ENCODE assay signal across 12 cellular contexts in the genomic region with DNA sequence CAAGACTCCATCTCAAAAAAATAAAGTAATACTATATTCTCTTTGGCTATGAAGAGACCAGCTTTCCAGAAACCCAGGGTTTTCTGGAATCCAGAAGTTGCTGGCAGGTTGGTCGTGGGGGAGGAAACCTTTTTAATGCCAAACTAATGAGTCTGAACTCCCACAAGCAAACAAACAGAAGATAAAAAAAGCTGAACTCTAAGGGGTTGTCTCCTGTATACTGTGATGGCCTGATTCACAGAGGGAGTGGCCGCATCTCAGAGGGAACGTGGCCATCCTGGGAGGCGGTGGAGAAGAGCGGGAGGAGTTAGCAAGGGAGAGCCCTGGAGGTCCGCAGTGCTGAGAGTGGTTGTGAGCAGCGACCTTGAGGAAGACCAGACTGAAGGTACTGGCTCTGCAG. TPM values are rescaled to one million over a fixed set of nuclear protein-coding genes. Genes with fewer than 3 reads are reported as not detected.
DNase-seq lines count a peak whose midpoint lies in the region; TF ChIP-seq lines count a peak whose summit lies in the region.
"Had no signal": no experiment of that assay in that cellular context is flagged by ENCODE, and none has a peak within 500 bp of the region (broad histone marks: within the 10 kb centered on the region; RNA-seq: fewer than 3 reads in every experiment).

No MANE protein-coding gene starts in this region.

- H3K4me1 Mint-ChIP-seq in CD14-positive monocyte: peaks cover 38% of the 10 kb centered on the region

- H3K4me1 ChIP-seq in GM23248 (ENCODE audit: insufficient read depth): peaks cover 50% of the 10 kb centered on the region
- H3K4me1 ChIP-seq in SJSA1 (replicated peaks): peaks cover 63% of the 10 kb centered on the region
- H3K4me1 ChIP-seq in fibroblast of lung (ENCODE audit: control insufficient read depth, extremely low read depth, insufficient read depth, low read length): peaks cover 23% of the 10 kb centered on the region
- peaks cover 6% of the 10 kb centered on the region for H3K4me1 ChIP-seq in HAP-1

- peak overlapping the region; percentile 3; the same call in 1 of the 2 replicates for H3K27ac ChIP-seq in GM23248
- H3K27ac ChIP-seq in SJSA1: peak overlapping the region; percentile 63
- H3K27ac ChIP-seq in fibroblast of lung (ENCODE audit: insufficient read depth, low read length): peak overlapping the region; percentile 2
- H3K27ac ChIP-seq: WERI-Rb-1 had no signal

- H2AFZ ChIP-seq in GM23248 (no peak overlapping the region), fibroblast of lung (ENCODE audit: low read length) (no peak overlapping the region)

- 60 to 68% methylated on average over 7 of the region's 7 CpGs for WGBS in GM23248 (ENCODE audit: low coverage in 1 of 2, low lambda C conversion rate in 2 of 2, missing lambda C conversion rate in 2 of 2), 2 experiments

- intact Hi-C loops in CD14-positive monocyte (cut with micrococcal nuclease): no loop called here

- H3K79me2 ChIP-seq in GM23248 (ENCODE audit: insufficient read depth) (peaks cover 94% of the 10 kb centered on the region), fibroblast of lung (ENCODE audit: control insufficient read depth, insufficient read depth, low read length) (peaks cover 42% of the 10 kb centered on the region)

- H3K9me3 ChIP-seq in GM23248 (ENCODE audit: low read depth) (no peaks in the 10 kb centered on the region), SJSA1 (replicated peaks) (no peaks in the 10 kb centered on the region), fibroblast of lung (ENCODE audit: control insufficient read depth, insufficient read depth, low read depth, low read length) (no peaks in the 10 kb centered on the region), HAP-1 (no peaks in the 10 kb centered on the region)

- H3K27me3 Mint-ChIP-seq in CD14-positive monocyte (ENCODE audit: low read depth in 3 of 3): no peaks in the 10 kb centered on the region
- H3K27me3 Mint-ChIP-seq: CD4-positive, alpha-beta memory T cell had no signal

- no peaks in the 10 kb centered on the region for H3K36me3 Mint-ChIP-seq in CD14-positive monocyte
- H3K36me3 Mint-ChIP-seq: CD4-positive, alpha-beta memory T cell had no signal

- H3K4me2 ChIP-seq in GM23248 (ENCODE audit: unreplicated experiment): peak overlapping the region; percentile 16
- no peak overlapping the region for H3K4me2 ChIP-seq in fibroblast of lung (ENCODE audit: extremely low read depth, insufficient read depth, low read length)

- H3K36me3 ChIP-seq in GM23248 (ENCODE audit: low read depth) (no peaks in the 10 kb centered on the region), SJSA1 (no peaks in the 10 kb centered on the region), fibroblast of lung (ENCODE audit: control insufficient read depth, insufficient read depth, low read length) (no peaks in the 10 kb centered on the region), HAP-1 (replicated peaks) (no peaks in the 10 kb centered on the region)
- H3K36me3 ChIP-seq: WERI-Rb-1 had no signal

- H3K27ac Mint-ChIP-seq in CD14-positive monocyte: no peak overlapping the region
- H3K27ac Mint-ChIP-seq: CD4-positive, alpha-beta memory T cell had no signal

- no peaks in the 10 kb centered on the region for H3K9me2 ChIP-seq in GM23248 (ENCODE audit: insufficient read depth)

- H4K20me1 ChIP-seq in GM23248 (ENCODE audit: insufficient read depth) (no peaks in the 10 kb centered on the region), fibroblast of lung (ENCODE audit: control insufficient read depth, extremely low read depth, insufficient read depth, low read length) (peaks cover 2% of the 10 kb centered on the region)

- DNase-seq in GM23248 (peak; percentile 57), SJSA1 (ENCODE audit: low read depth in 1 of 2, low spot score in 2 of 2) (peak; percentile 90 to 91), fibroblast of lung (ENCODE audit: low read depth in 2 of 2) (peak; percentile 61 to 91), renal cortical epithelial cell (ENCODE audit: low read depth) (peak; percentile 87), HAP-1 (ENCODE audit: low spot score in 2 of 2) (no peak), germinal center (ENCODE audit: low spot score) (no peak), ACHN (no peak), CD14-positive monocyte (ENCODE audit: low spot score) (no peak)
- DNase-seq: CD4-positive, alpha-beta memory T cell; NCI-H526 treated with DMSO at 0.1 percent for 48 hours; SHP77 treated with DMSO at 0.1 percent for 48 hours; WERI-Rb-1 had no signal

- no peak overlapping the region for H3K9ac ChIP-seq in GM23248
- no peak overlapping the region for H3K9ac ChIP-seq in fibroblast of lung (ENCODE audit: insufficient read depth, low read length)

- no peaks in the 10 kb centered on the region for H3K9me3 Mint-ChIP-seq in CD14-positive monocyte
- H3K9me3 Mint-ChIP-seq: CD4-positive, alpha-beta memory T cell had no signal

- in situ Hi-C loops in GM23248 (cut with MboI): no loop called here
- in situ Hi-C loops in HAP-1 (cut with MboI; ENCODE audit: low sequenced_read_pairs): no loop called here
- in situ Hi-C loops in ACHN (cut with HindIII; ENCODE audit: low pct_ligation_motif_present, low pct_unique_long_range_greater_than_20kb, low sequenced_read_pairs): no loop called here

- no peak overlapping the region for H3K4me3 Mint-ChIP-seq in CD14-positive monocyte
- H3K4me3 Mint-ChIP-seq: CD4-positive, alpha-beta memory T cell had no signal

- peaks cover 39% of the 10 kb centered on the region for H3F3A ChIP-seq in GM23248 (ENCODE audit: insufficient read depth)

- no peaks in the 10 kb centered on the region for H3K27me3 ChIP-seq in GM23248 (replicated peaks; ENCODE audit: insufficient read depth)
- H3K27me3 ChIP-seq in SJSA1 (replicated peaks): no peaks in the 10 kb centered on the region
- H3K27me3 ChIP-seq in fibroblast of lung (ENCODE audit: control insufficient read depth, insufficient read depth, low read length): no peaks in the 10 kb centered on the region
- no peaks in the 10 kb centered on the region for H3K27me3 ChIP-seq in HAP-1 (ENCODE audit: low read depth)

- TF ChIP-seq CTCF in fibroblast of lung (conservative IDR thresholded peaks at IDR 0.05 in 1 of 2, IDR thresholded peaks at IDR 0.05 in 1 of 2; ENCODE audit: low read depth in 1 of 2, low read length in 2 of 2): no peak
- no peak for TF ChIP-seq CTCF in CD14-positive monocyte (IDR thresholded peaks at IDR 0.05)

- H3K4me3 ChIP-seq in GM23248 (no peak overlapping the region), SJSA1 (no peak overlapping the region), fibroblast of lung (replicated peaks in 1 of 4; ENCODE audit: control extremely low read depth in 1 of 4, insufficient read depth in 1 of 4, low read depth in 3 of 4, low read length in 4 of 4) (peak overlapping the region in 1 of 4 experiments; percentile 4), HAP-1 (no peak overlapping the region)

RNA-seq across cellular contexts. Expression of gene LIMS1, which starts 36.1 kb away (rescaled TPM):
- total RNA-seq in GM23248 (2014; rRNA removed; shearing (Covaris generic)): 122 and 131 TPM in 2 replicates
- polyA plus RNA-seq in GM23248 (2016; fragmentation: Nextera tagmentation; extraction: Ambion mirVana) (81.3 and 82.0 TPM in 2 replicates), fibroblast of lung (100 and 108 TPM in 2 replicates), CD14-positive monocyte (100 to 1,000 TPM; 124 to 130 TPM)
- 106 and 169 TPM in 2 replicates for total RNA-seq in SJSA1 (2014; rRNA removed; shearing (Covaris generic))
- total RNA-seq in fibroblast of lung (52.7 and 63.7 TPM in 2 replicates), renal cortical epithelial cell (186 and 200 TPM in 2 replicates)
- 50.2 and 61.0 TPM in 2 replicates for polyA plus RNA-seq in fibroblast of lung (2012)
- polyA minus RNA-seq in fibroblast of lung (ENCODE audit: low replicate concordance): 84.0 and 84.7 TPM in 2 replicates

Comparison
In these comparisons a context has a peak if more than half of its experiments do, and no peak if none do; other contexts are left out.
1. DNase-seq: peak in GM23248 (single experiment), SJSA1 (2 of 2), fibroblast of lung (2 of 2) and renal cortical epithelial cell (single experiment); none in HAP-1 (0 of 2), germinal center (single experiment), ACHN (single experiment) and CD14-positive monocyte (single experiment).
2. H3K27ac ChIP-seq: peak in every context shown above with its lines; median percentile 63 in SJSA1; 3 in GM23248; 2 in fibroblast of lung.